In genomic region chr5:176757569-176757968, GRCh38 we compare ENCODE assay signal across 1 cellular context.
TF ChIP-seq lines count a peak whose summit lies in the region.

No MANE protein-coding gene starts in this region.

TF ChIP-seq in HEK293, 187 proteins besides CTCF, POLR2A, EP300 and RAD21 (continued from another document):
- TF ChIP-seq ZNF280D (tag by site-specific recombination; IDR thresholded peaks at IDR 0.05): 0 out of 2 replicates have a peak, but pooled peaks have one; percentile 29
